In genomic region chr18:80149667-80150066, GRCh38 we compare ENCODE assay signal across 34 cellular contexts.
"Had no signal": no experiment of that assay in that cellular context is flagged by ENCODE, and none has a peak within 500 bp of the region (broad histone marks: within the 10 kb centered on the region; RNA-seq: fewer than 3 reads in every experiment).

No MANE protein-coding gene starts in this region.

- H3K9me3 Mint-ChIP-seq: activated B cell treated with CpG ODN at 0.5 μM for 24 hours; activated CD4-positive, alpha-beta memory T cell treated with anti-CD3 and anti-CD28 coated beads, Interleukin-2, amount 10 ng/mL, durations not matched to agents 7 days and 5 days; activated naive CD8-positive, alpha-beta T cell treated with anti-CD3 and anti-CD28 coated beads for 36 hours had no signal

- H2AFZ ChIP-seq: PC-9 had no signal

- ATAC-seq: activated CD8-positive, alpha-beta memory T cell treated with anti-CD3 and anti-CD28 coated beads, Interleukin-2, amount 10 ng/mL, durations not matched to agents 7 days and 5 days; Right ventricle myocardium inferior had no signal

- H3K4me3 Mint-ChIP-seq: activated CD4-positive, alpha-beta memory T cell treated with anti-CD3 and anti-CD28 coated beads, Interleukin-2, amount 10 ng/mL, durations not matched to agents 7 days and 5 days; activated CD8-positive, alpha-beta memory T cell treated with anti-CD3 and anti-CD28 coated beads, Interleukin-2, amount 10 ng/mL, durations not matched to agents 7 days and 5 days had no signal

- H3K4me3 ChIP-seq: PC-9 had no signal

- H3K27ac Mint-ChIP-seq: activated B cell treated with CpG ODN at 0.5 μM for 24 hours; activated CD4-positive, alpha-beta memory T cell treated with anti-CD3 and anti-CD28 coated beads, Interleukin-2, amount 10 ng/mL, durations not matched to agents 7 days and 5 days; activated CD8-positive, alpha-beta memory T cell treated with anti-CD3 and anti-CD28 coated beads, Interleukin-2, amount 10 ng/mL, durations not matched to agents 7 days and 5 days; activated naive CD8-positive, alpha-beta T cell treated with anti-CD3 and anti-CD28 coated beads for 36 hours had no signal

- DNase-seq: activated B cell treated with CpG ODN at 0.5 μM for 24 hours; activated CD4-positive, alpha-beta memory T cell treated with anti-CD3 and anti-CD28 coated beads, Interleukin-2, amount 10 ng/mL, durations not matched to agents 7 days and 5 days; activated CD4-positive, alpha-beta T cell treated with anti-CD3 and anti-CD28 coated beads for 1 hour; activated CD4-positive, alpha-beta T cell treated with anti-CD3 and anti-CD28 coated beads for 48 hours; activated CD8-positive, alpha-beta memory T cell treated with anti-CD3 and anti-CD28 coated beads for 24 hours; activated CD8-positive, alpha-beta memory T cell treated with anti-CD3 and anti-CD28 coated beads, Interleukin-2, amount 10 ng/mL, durations not matched to agents 7 days and 5 days; activated CD8-positive, alpha-beta memory T cell treated with anti-CD3 and anti-CD28 coated beads, Interleukin-2, amount 50 U/mL, for 48 hours; activated effector memory CD4-positive, alpha-beta T cell treated with Interleukin-2 at 50 U/mL for 16 hours; activated naive CD4-positive, alpha-beta T cell treated with anti-CD3 and anti-CD28 coated beads, Interleukin-2, amount 50 U/mL, for 16 hours; activated naive CD8-positive, alpha-beta T cell treated with anti-CD3 and anti-CD28 coated beads for 36 hours; activated T-cell treated with anti-CD3 and anti-CD28 coated beads, Interleukin-2, amount 50 U/mL, for 48 hours; amniotic stem cell; aorta; caudate nucleus; KG1; MM.1S; MV-4-11; NCI-H1092; NCI-H1436 treated with DMSO at 0.1 percent for 48 hours; NCI-H187; NCI-H2029 treated with DMSO at 0.1 percent for 48 hours; NCI-H2107; NCI-H2171; NCI-H510A; NCI-H748 treated with DMSO at 0.1 percent for 48 hours; NK-92 treated with Interleukin-12 subunit alpha and Interleukin-12 subunit beta, amount 100 ng/mL, for 24 hours; PC-9; SW 1271; T-helper 1 cell; T-helper 2 cell; T-helper 9 cell had no signal

- H3K4me2 ChIP-seq: PC-9 had no signal

- H3K36me3 Mint-ChIP-seq: activated CD8-positive, alpha-beta memory T cell treated with anti-CD3 and anti-CD28 coated beads, Interleukin-2, amount 10 ng/mL, durations not matched to agents 7 days and 5 days had no signal

- H3K27ac ChIP-seq: PC-9, RWPE1, VCaP had no signal

- H3K27me3 Mint-ChIP-seq: activated B cell treated with CpG ODN at 0.5 μM for 24 hours had no signal
